In the genomic region with DNA sequence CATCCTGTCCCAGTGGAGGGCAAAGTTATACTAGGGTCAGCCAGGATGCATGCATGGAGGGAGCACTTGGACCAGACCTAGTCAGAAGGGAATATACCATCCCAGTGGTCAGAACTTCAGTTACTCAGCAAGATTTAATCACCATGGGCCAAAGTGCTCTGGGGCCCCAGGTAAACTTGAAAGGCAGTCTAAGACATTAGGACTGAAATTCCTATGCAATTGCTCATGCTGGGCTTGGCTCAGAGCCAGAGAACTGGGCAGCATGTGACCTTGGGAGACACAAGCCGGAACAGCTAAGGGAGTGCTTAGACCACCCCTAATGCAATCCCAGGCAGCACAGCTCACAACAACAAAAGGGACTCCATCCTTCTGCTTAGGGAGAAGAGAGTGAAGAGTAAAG, we compare ENCODE assay signal across 18 cellular contexts.
DNase-seq lines count a peak whose midpoint lies in the region; ATAC-seq and TF ChIP-seq lines count a peak whose summit lies in the region.
"Had no signal": no experiment of that assay in that cellular context is flagged by ENCODE, and none has a peak within 500 bp of the region (broad histone marks: within the 10 kb centered on the region; RNA-seq: fewer than 3 reads in every experiment).

No MANE protein-coding gene starts in this region.

- TF ChIP-seq POLR2A in esophagus muscularis mucosa (IDR thresholded peaks at IDR 0.05; ENCODE audit: low read depth): no peak

- H3K9me3 ChIP-seq in esophagus muscularis mucosa: no peaks in the 10 kb centered on the region

- no peak overlapping the region for H3K4me3 Mint-ChIP-seq in activated naive CD8-positive, alpha-beta T cell treated with anti-CD3 and anti-CD28 coated beads, Interleukin-2, amount 50 U/mL, for 24 hours
- H3K4me3 Mint-ChIP-seq: activated naive CD4-positive, alpha-beta T cell treated with anti-CD3 and anti-CD28 coated beads for 36 hours; naive thymus-derived CD4-positive, alpha-beta T cell; stimulated activated naive B cell treated with anti-CD40 and anti-IgM and Interleukin-4, amounts not matched to agents 10 μg/mL and 1 μg/mL and 100 μg/mL, for 72 hours had no signal

- no peak overlapping the region for H3K4me3 ChIP-seq in astrocyte of the cerebellum (ENCODE audit: low read depth, low read length)
- H3K4me3 ChIP-seq in esophagus muscularis mucosa: no peak overlapping the region
- H3K4me3 ChIP-seq: cardiac muscle cell, lung, spleen had no signal

- H3K27ac ChIP-seq in esophagus muscularis mucosa (replicated peaks in 1 of 4): no peak overlapping the region
- H3K27ac ChIP-seq: cardiac muscle cell, spleen had no signal

- peak; percentile 81 for DNase-seq in Caki2 (ENCODE audit: low read depth)
- peak; percentile 83 for DNase-seq in HT1080 (ENCODE audit: low read depth)
- DNase-seq in astrocyte of the cerebellum (ENCODE audit: low read depth): peak; percentile 1
- peak; percentile 15 for DNase-seq in iris pigment epithelial cell (ENCODE audit: low read depth)
- no peak for DNase-seq in NCI-H526 treated with DMSO at 0.1 percent for 48 hours (lab: John Stamatoyannopoulos, UW)
- DNase-seq in activated CD4-positive, alpha-beta T cell treated with anti-CD3 and anti-CD28 coated beads, Interleukin-2, amount 50 U/mL, for 1 hour: no peak
- DNase-seq in activated naive CD8-positive, alpha-beta T cell treated with anti-CD3 and anti-CD28 coated beads, Interleukin-2, amount 50 U/mL, for 24 hours: no peak
- no peak for DNase-seq in esophagus muscularis mucosa (ENCODE audit: extremely low spot score)
- DNase-seq: activated CD8-positive, alpha-beta memory T cell treated with anti-CD3 and anti-CD28 coated beads, Interleukin-2, amount 50 U/mL, for 48 hours; activated naive CD4-positive, alpha-beta T cell treated with anti-CD3 and anti-CD28 coated beads for 36 hours; MM.1S; naive thymus-derived CD4-positive, alpha-beta T cell; NCI-H2029; RPMI8226; spleen; stimulated activated naive B cell treated with anti-CD40 and anti-IgM and Interleukin-4, amounts not matched to agents 10 μg/mL and 1 μg/mL and 100 μg/mL, for 72 hours had no signal

- H3K27me3 ChIP-seq in esophagus muscularis mucosa: no peaks in the 10 kb centered on the region
- H3K27me3 ChIP-seq: cardiac muscle cell, spleen had no signal

- H3K36me3 ChIP-seq in esophagus muscularis mucosa: no peaks in the 10 kb centered on the region
- H3K36me3 ChIP-seq: cardiac muscle cell, spleen had no signal

- 58% methylated on average over 1 of the region's 1 CpG for WGBS in esophagus muscularis mucosa

- no peak overlapping the region for H3K27ac Mint-ChIP-seq in activated naive CD8-positive, alpha-beta T cell treated with anti-CD3 and anti-CD28 coated beads, Interleukin-2, amount 50 U/mL, for 24 hours
- H3K27ac Mint-ChIP-seq: activated naive CD4-positive, alpha-beta T cell treated with anti-CD3 and anti-CD28 coated beads for 36 hours; stimulated activated naive B cell treated with anti-CD40 and anti-IgM and Interleukin-4, amounts not matched to agents 10 μg/mL and 1 μg/mL and 100 μg/mL, for 72 hours had no signal

- H3K27me3 Mint-ChIP-seq in activated naive CD8-positive, alpha-beta T cell treated with anti-CD3 and anti-CD28 coated beads, Interleukin-2, amount 50 U/mL, for 24 hours: no peaks in the 10 kb centered on the region
- H3K27me3 Mint-ChIP-seq: stimulated activated naive B cell treated with anti-CD40 and anti-IgM and Interleukin-4, amounts not matched to agents 10 μg/mL and 1 μg/mL and 100 μg/mL, for 72 hours had no signal

- H3K4me1 ChIP-seq in esophagus muscularis mucosa: no peaks in the 10 kb centered on the region
- H3K4me1 ChIP-seq: spleen had no signal

- H3K36me3 Mint-ChIP-seq in activated naive CD8-positive, alpha-beta T cell treated with anti-CD3 and anti-CD28 coated beads, Interleukin-2, amount 50 U/mL, for 24 hours (ENCODE audit: low read depth): no peaks in the 10 kb centered on the region
- H3K36me3 Mint-ChIP-seq: naive thymus-derived CD4-positive, alpha-beta T cell; stimulated activated naive B cell treated with anti-CD40 and anti-IgM and Interleukin-4, amounts not matched to agents 10 μg/mL and 1 μg/mL and 100 μg/mL, for 72 hours had no signal

- H3K9me3 Mint-ChIP-seq in activated naive CD8-positive, alpha-beta T cell treated with anti-CD3 and anti-CD28 coated beads, Interleukin-2, amount 50 U/mL, for 24 hours: peaks cover 6% of the 10 kb centered on the region

- no peaks in the 10 kb centered on the region for H3K4me1 Mint-ChIP-seq in activated naive CD8-positive, alpha-beta T cell treated with anti-CD3 and anti-CD28 coated beads, Interleukin-2, amount 50 U/mL, for 24 hours
- H3K4me1 Mint-ChIP-seq: naive thymus-derived CD4-positive, alpha-beta T cell; stimulated activated naive B cell treated with anti-CD40 and anti-IgM and Interleukin-4, amounts not matched to agents 10 μg/mL and 1 μg/mL and 100 μg/mL, for 72 hours had no signal

- TF ChIP-seq CTCF in astrocyte of the cerebellum (IDR thresholded peaks at IDR 0.05; ENCODE audit: low read depth, low read length, missing control alignments): no peak
- TF ChIP-seq CTCF in esophagus muscularis mucosa (IDR thresholded peaks at IDR 0.05): no peak

- no peak for TF ChIP-seq EP300 in esophagus muscularis mucosa (IDR thresholded peaks at IDR 0.05)

- intact Hi-C loops in esophagus muscularis mucosa (cut with DNase I): no loop called here

- in situ Hi-C loops in Caki2 (cut with HindIII; ENCODE audit: low pct_unique_long_range_greater_than_20kb, low sequenced_read_pairs) (no loop called here), astrocyte of the cerebellum (cut with HindIII; ENCODE audit: low sequenced_read_pairs) (no loop called here)

- ATAC-seq in activated naive CD8-positive, alpha-beta T cell treated with anti-CD3 and anti-CD28 coated beads, Interleukin-2, amount 50 U/mL, for 24 hours: no peak
- ATAC-seq: naive thymus-derived CD4-positive, alpha-beta T cell; stimulated activated naive B cell treated with anti-CD40 and anti-IgM and Interleukin-4, amounts not matched to agents 10 μg/mL and 1 μg/mL and 100 μg/mL, for 72 hours had no signal

Comparison
In these comparisons a context has a peak if more than half of its experiments do, and no peak if none do; other contexts are left out.
1. DNase-seq: peak in Caki2 (single experiment), HT1080 (single experiment), astrocyte of the cerebellum (single experiment) and iris pigment epithelial cell (single experiment); none in NCI-H526 treated with DMSO at 0.1 percent for 48 hours (single experiment), activated CD4-positive, alpha-beta T cell treated with anti-CD3 and anti-CD28 coated beads, Interleukin-2, amount 50 U/mL, for 1 hour (single experiment), activated naive CD8-positive, alpha-beta T cell treated with anti-CD3 and anti-CD28 coated beads, Interleukin-2, amount 50 U/mL, for 24 hours (single experiment) and esophagus muscularis mucosa (single experiment).